Comparison of ENCODE assay signal across 1 cellular context in the genomic region with DNA sequence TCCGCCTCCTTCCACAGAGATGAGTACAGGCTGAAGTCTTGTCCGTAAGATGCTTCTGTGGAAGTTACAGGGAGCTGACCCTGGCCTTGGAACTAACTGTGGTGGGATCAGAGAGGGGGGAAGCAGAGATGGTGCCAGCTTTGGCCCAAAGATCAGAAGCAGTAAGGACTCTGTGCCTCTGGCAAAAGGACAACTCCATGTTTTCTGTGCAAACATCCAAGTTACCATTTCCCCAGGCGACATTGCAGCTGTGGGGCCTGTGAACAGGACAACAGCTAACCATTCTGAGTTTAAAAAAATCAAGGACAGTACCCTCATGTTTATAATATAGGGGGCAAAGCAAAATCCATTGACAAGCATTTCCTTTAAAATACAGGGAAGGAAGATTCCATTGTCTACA.
TF ChIP-seq lines count a peak whose summit lies in the region.

No MANE protein-coding gene starts in this region.

TF ChIP-seq in HepG2, 621 proteins besides CTCF, POLR2A, EP300 and RAD21 (continued from another document):
- TF ChIP-seq, protein P1, sequence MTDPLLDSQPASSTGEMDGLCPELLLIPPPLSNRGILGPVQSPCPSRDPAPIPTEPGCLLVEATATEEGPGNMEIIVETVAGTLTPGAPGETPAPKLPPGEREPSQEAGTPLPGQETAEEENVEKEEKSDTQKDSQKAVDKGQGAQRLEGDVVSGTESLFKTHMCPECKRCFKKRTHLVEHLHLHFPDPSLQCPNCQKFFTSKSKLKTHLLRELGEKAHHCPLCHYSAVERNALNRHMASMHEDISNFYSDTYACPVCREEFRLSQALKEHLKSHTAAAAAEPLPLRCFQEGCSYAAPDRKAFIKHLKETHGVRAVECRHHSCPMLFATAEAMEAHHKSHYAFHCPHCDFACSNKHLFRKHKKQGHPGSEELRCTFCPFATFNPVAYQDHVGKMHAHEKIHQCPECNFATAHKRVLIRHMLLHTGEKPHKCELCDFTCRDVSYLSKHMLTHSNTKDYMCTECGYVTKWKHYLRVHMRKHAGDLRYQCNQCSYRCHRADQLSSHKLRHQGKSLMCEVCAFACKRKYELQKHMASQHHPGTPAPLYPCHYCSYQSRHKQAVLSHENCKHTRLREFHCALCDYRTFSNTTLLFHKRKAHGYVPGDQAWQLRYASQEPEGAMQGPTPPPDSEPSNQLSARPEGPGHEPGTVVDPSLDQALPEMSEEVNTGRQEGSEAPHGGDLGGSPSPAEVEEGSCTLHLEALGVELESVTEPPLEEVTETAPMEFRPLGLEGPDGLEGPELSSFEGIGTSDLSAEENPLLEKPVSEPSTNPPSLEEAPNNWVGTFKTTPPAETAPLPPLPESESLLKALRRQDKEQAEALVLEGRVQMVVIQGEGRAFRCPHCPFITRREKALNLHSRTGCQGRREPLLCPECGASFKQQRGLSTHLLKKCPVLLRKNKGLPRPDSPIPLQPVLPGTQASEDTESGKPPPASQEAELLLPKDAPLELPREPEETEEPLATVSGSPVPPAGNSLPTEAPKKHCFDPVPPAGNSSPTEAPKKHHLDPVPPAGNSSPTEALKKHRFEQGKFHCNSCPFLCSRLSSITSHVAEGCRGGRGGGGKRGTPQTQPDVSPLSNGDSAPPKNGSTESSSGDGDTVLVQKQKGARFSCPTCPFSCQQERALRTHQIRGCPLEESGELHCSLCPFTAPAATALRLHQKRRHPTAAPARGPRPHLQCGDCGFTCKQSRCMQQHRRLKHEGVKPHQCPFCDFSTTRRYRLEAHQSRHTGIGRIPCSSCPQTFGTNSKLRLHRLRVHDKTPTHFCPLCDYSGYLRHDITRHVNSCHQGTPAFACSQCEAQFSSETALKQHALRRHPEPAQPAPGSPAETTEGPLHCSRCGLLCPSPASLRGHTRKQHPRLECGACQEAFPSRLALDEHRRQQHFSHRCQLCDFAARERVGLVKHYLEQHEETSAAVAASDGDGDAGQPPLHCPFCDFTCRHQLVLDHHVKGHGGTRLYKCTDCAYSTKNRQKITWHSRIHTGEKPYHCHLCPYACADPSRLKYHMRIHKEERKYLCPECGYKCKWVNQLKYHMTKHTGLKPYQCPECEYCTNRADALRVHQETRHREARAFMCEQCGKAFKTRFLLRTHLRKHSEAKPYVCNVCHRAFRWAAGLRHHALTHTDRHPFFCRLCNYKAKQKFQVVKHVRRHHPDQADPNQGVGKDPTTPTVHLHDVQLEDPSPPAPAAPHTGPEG (CRISPR knock-in tag; IDR thresholded peaks at IDR 0.05), result no peak
- TF ChIP-seq TEAD3 (CRISPR knock-in tag; optimal IDR thresholded peaks at IDR 0.05; ENCODE audit: borderline replicate concordance), result peak; percentile 43
- no peak for TF ChIP-seq SMAD1 (CRISPR knock-in tag; IDR thresholded peaks at IDR 0.05; ENCODE audit: borderline replicate concordance, low read depth)
- peak; percentile 76 for TF ChIP-seq FOXO1 (CRISPR knock-in tag; IDR thresholded peaks at IDR 0.05)
- TF ChIP-seq, protein P2, sequence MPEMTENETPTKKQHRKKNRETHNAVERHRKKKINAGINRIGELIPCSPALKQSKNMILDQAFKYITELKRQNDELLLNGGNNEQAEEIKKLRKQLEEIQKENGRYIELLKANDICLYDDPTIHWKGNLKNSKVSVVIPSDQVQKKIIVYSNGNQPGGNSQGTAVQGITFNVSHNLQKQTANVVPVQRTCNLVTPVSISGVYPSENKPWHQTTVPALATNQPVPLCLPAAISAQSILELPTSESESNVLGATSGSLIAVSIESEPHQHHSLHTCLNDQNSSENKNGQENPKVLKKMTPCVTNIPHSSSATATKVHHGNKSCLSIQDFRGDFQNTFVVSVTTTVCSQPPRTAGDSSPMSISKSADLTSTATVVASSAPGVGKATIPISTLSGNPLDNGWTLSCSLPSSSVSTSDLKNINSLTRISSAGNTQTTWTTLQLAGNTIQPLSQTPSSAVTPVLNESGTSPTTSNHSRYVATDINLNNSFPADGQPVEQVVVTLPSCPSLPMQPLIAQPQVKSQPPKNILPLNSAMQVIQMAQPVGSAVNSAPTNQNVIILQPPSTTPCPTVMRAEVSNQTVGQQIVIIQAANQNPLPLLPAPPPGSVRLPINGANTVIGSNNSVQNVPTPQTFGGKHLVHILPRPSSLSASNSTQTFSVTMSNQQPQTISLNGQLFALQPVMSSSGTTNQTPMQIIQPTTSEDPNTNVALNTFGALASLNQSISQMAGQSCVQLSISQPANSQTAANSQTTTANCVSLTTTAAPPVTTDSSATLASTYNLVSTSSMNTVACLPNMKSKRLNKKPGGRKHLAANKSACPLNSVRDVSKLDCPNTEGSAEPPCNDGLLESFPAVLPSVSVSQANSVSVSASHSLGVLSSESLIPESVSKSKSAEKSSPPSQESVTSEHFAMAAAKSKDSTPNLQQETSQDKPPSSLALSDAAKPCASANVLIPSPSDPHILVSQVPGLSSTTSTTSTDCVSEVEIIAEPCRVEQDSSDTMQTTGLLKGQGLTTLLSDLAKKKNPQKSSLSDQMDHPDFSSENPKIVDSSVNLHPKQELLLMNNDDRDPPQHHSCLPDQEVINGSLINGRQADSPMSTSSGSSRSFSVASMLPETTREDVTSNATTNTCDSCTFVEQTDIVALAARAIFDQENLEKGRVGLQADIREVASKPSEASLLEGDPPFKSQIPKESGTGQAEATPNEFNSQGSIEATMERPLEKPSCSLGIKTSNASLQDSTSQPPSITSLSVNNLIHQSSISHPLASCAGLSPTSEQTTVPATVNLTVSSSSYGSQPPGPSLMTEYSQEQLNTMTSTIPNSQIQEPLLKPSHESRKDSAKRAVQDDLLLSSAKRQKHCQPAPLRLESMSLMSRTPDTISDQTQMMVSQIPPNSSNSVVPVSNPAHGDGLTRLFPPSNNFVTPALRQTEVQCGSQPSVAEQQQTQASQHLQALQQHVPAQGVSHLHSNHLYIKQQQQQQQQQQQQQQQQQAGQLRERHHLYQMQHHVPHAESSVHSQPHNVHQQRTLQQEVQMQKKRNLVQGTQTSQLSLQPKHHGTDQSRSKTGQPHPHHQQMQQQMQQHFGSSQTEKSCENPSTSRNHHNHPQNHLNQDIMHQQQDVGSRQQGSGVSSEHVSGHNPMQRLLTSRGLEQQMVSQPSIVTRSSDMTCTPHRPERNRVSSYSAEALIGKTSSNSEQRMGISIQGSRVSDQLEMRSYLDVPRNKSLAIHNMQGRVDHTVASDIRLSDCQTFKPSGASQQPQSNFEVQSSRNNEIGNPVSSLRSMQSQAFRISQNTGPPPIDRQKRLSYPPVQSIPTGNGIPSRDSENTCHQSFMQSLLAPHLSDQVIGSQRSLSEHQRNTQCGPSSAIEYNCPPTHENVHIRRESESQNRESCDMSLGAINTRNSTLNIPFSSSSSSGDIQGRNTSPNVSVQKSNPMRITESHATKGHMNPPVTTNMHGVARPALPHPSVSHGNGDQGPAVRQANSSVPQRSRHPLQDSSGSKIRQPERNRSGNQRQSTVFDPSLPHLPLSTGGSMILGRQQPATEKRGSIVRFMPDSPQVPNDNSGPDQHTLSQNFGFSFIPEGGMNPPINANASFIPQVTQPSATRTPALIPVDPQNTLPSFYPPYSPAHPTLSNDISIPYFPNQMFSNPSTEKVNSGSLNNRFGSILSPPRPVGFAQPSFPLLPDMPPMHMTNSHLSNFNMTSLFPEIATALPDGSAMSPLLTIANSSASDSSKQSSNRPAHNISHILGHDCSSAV (CRISPR knock-in tag; IDR thresholded peaks at IDR 0.05; ENCODE audit: borderline replicate concordance), result no peak
- TF ChIP-seq ZNF746 (CRISPR knock-in tag; IDR thresholded peaks at IDR 0.05), result peak; percentile 61; the same call in 1 of the 2 replicates
- TF ChIP-seq ZNF33B (CRISPR knock-in tag; IDR thresholded peaks at IDR 0.05), result no peak
